Comparison of ENCODE assay signal across 1 cellular context in the genomic region with DNA sequence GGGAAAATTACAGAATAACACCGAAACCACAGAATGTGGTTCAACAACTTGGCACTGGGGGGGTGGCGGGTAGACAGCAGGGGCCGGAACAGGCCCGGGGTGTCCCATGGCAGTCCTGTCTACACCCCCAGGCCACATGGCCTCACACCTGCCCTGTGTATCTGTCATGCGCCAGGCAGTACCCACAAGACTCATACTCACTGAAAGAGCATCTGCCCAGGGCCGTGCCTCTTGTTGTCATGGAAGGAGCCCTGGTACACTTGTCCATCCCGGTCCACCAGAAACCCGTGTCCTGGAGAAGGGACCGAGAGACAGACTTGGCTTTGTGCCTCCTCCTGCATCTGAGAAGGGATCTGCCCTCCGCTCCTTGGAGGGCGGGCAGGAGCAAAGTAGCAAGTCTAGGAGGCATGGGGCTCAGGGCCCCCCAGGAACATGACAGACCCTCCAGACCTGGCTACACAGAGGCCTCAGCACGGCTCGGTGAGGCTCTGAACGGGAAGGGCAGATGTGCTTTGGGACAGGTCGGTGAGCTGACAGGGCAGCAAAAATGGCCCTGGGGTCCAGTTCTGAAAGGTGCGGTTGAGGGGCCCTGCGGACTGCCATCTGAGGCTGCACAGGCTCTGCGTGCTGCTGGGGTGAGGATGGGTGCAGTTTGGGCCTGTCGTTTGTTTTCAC.
TF ChIP-seq lines count a peak whose summit lies in the region.

No MANE protein-coding gene starts in this region.

TF ChIP-seq in HepG2, 621 proteins besides CTCF, POLR2A, EP300 and RAD21:
- peak; percentile 9 for TF ChIP-seq AGO2 (optimal IDR thresholded peaks at IDR 0.05; ENCODE audit: low read depth, low read length)
- TF ChIP-seq WIZ (CRISPR knock-in tag; IDR thresholded peaks at IDR 0.05): no peak
